In genomic region chr2:132416996-132417395, GRCh38 we compare ENCODE assay signal across 9 cellular contexts. TPM values are rescaled to one million over a fixed set of nuclear protein-coding genes. Genes with fewer than 3 reads are reported as not detected.
DNase-seq lines count a peak whose midpoint lies in the region; ATAC-seq and TF ChIP-seq lines count a peak whose summit lies in the region.
"Had no signal": no experiment of that assay in that cellular context is flagged by ENCODE, and none has a peak within 500 bp of the region (broad histone marks: within the 10 kb centered on the region; RNA-seq: fewer than 3 reads in every experiment).

No MANE protein-coding gene starts in this region.

- no peak overlapping the region for H3K4me3 ChIP-seq in GM12864 (ENCODE audit: low read depth, low read length)
- peak overlapping the region; percentile 48 to 59 for H3K4me3 ChIP-seq in foreskin fibroblast (ENCODE audit: low read depth in 1 of 2, low read length in 2 of 2)

- DNase-seq in GM12864 (ENCODE audit: low read depth), result no peak
- no peak for DNase-seq in foreskin fibroblast
- no peak for DNase-seq in sciatic nerve (ENCODE audit: low spot score)
- DNase-seq in NCI-H82 (lab: John Stamatoyannopoulos, UW), result no peak
- no peak for DNase-seq in mesenteric fat pad (ENCODE audit: low spot score)
- DNase-seq in DMS 273 (lab: John Stamatoyannopoulos, UW; ENCODE audit: unreplicated experiment), result no peak
- DNase-seq: activated T-cell treated with anti-CD3 and anti-CD28 coated beads for 4 hours had no signal

- ATAC-seq in sciatic nerve, result peak; percentile 11
- no peak for ATAC-seq in HG03045 (IDR thresholded peaks at IDR 0.05; ENCODE audit: unreplicated experiment)

- peak overlapping the region; percentile 69; the same call in 1 of the 2 replicates for H3K27ac ChIP-seq in VCaP

- peak; percentile 11 for TF ChIP-seq CTCF in GM12864 (IDR thresholded peaks at IDR 0.05; ENCODE audit: low read depth, low read length, missing control alignments)
- no peak for TF ChIP-seq CTCF in VCaP (conservative IDR thresholded peaks at IDR 0.05)
- no peak for TF ChIP-seq CTCF in foreskin fibroblast (IDR thresholded peaks at IDR 0.05; ENCODE audit: low read depth, low read length)

- intact Hi-C loops in sciatic nerve (cut with DNase I), result no loop called here

RNA-seq across cellular contexts. Expression of gene GPR39, which starts 0.4 kb away (rescaled TPM):
- total RNA-seq in sciatic nerve, result 0.31 TPM
- total RNA-seq in mesenteric fat pad, result 1.3 TPM
